In genomic region chr15:29346998-29347397, GRCh38 we compare ENCODE assay signal across 34 cellular contexts.
"Had no signal": no experiment of that assay in that cellular context is flagged by ENCODE, and none has a peak within 500 bp of the region (broad histone marks: within the 10 kb centered on the region; RNA-seq: fewer than 3 reads in every experiment).

No MANE protein-coding gene starts in this region.

- ATAC-seq: activated CD8-positive, alpha-beta T cell treated with anti-CD3 and anti-CD28 coated beads for 36 hours; activated naive CD4-positive, alpha-beta T cell treated with anti-CD3 and anti-CD28 coated beads, Interleukin-2, amount 50 U/mL, for 72 hours; activated T-cell treated with anti-CD3 and anti-CD28 coated beads, Interleukin-2, amount 50 U/mL, for 4 hours; activated T-cell treated with anti-CD3 and anti-CD28 coated beads, Interleukin-2, amount 50 U/mL, for 72 hours; activated T-helper 17 cell treated with anti-CD3 and anti-CD28 coated beads, Interleukin-2, amount 50 U/mL, for 72 hours; body of pancreas had no signal

- H3K27me3 ChIP-seq: adrenal gland, body of pancreas, brain microvascular endothelial cell, breast epithelium had no signal

- H3K4me3 ChIP-seq: adrenal gland, body of pancreas, breast epithelium had no signal

- DNase-seq: activated B cell treated with CpG ODN at 0.5 μM for 24 hours; activated CD4-positive, alpha-beta memory T cell treated with anti-CD3 and anti-CD28 coated beads for 36 hours; activated CD4-positive, alpha-beta T cell treated with anti-CD3 and anti-CD28 coated beads for 4 hours; activated CD4-positive, alpha-beta T cell treated with anti-CD3 and anti-CD28 coated beads, Interleukin-2, amount 10 ng/mL, durations not matched to agents 24 days and 14 days; activated CD4-positive, alpha-beta T cell treated with anti-CD3 and anti-CD28 coated beads, Interleukin-2, amount 50 U/mL, for 1 hour; activated CD4-positive, alpha-beta T cell treated with anti-CD3 and anti-CD28 coated beads, Interleukin-2, amount 50 U/mL, for 4 hours; activated CD4-positive, CD25-positive, alpha-beta regulatory T cell treated with anti-CD3 and anti-CD28 coated beads, Interleukin-2, amount 50 U/mL, for 72 hours; activated CD8-positive, alpha-beta memory T cell treated with anti-CD3 and anti-CD28 coated beads, Interleukin-2, amount 50 U/mL, for 4 hours; activated CD8-positive, alpha-beta T cell treated with anti-CD3 and anti-CD28 coated beads for 36 hours; activated effector memory CD4-positive, alpha-beta T cell treated with anti-CD3 and anti-CD28 coated beads, Interleukin-2, amount 50 U/mL, for 16 hours; activated gamma-delta T cell treated with Interleukin-2 at 50 U/mL for 16 hours; activated naive CD4-positive, alpha-beta T cell; activated naive CD4-positive, alpha-beta T cell treated with anti-CD3 and anti-CD28 coated beads for 36 hours; activated naive CD4-positive, alpha-beta T cell treated with anti-CD3 and anti-CD28 coated beads, Interleukin-2, amount 50 U/mL, for 16 hours; activated naive CD8-positive, alpha-beta T cell treated with anti-CD3 and anti-CD28 coated beads for 36 hours; activated T-cell treated with anti-CD3 and anti-CD28 coated beads for 4 hours; activated T-cell treated with anti-CD3 and anti-CD28 coated beads, Interleukin-2, amount 50 U/mL, for 1 hour; activated T-cell treated with anti-CD3 and anti-CD28 coated beads, Interleukin-2, amount 50 U/mL, for 4 hours; activated T-cell treated with anti-CD3 and anti-CD28 coated beads, Interleukin-2, amount 50 U/mL, for 72 hours; adrenal gland; amniotic stem cell; aorta; body of pancreas; brain microvascular endothelial cell; central memory CD4-positive, alpha-beta T cell; T-helper 1 cell; T-helper 2 cell; T-helper 9 cell had no signal

- H3K27ac ChIP-seq: adrenal gland, body of pancreas, brain microvascular endothelial cell, breast epithelium, VCaP had no signal

- H3K9me3 ChIP-seq: adrenal gland, body of pancreas, breast epithelium had no signal

- H3K4me1 ChIP-seq: adrenal gland, breast epithelium had no signal

- FAIRE-seq: astrocyte, TTC549 had no signal

- H3K36me3 ChIP-seq: adrenal gland, brain microvascular endothelial cell, breast epithelium had no signal
